In genomic region chr4:8461086-8461485, GRCh38 we compare ENCODE assay signal across 26 cellular contexts.
"Had no signal": no experiment of that assay in that cellular context is flagged by ENCODE, and none has a peak within 500 bp of the region (broad histone marks: within the 10 kb centered on the region; RNA-seq: fewer than 3 reads in every experiment).

No MANE protein-coding gene starts in this region.

- H3K27ac Mint-ChIP-seq: activated CD8-positive, alpha-beta T cell treated with anti-CD3 and anti-CD28 coated beads, Interleukin-2, amount 10 ng/mL, durations not matched to agents 7 days and 5 days; activated naive CD8-positive, alpha-beta T cell treated with anti-CD3 and anti-CD28 coated beads, Interleukin-2, amount 10 ng/mL, durations not matched to agents 7 days and 5 days; T-helper 17 cell; WTC11 had no signal

- H3K27ac ChIP-seq: adrenal gland, ascending aorta, cardiac muscle cell had no signal

- FAIRE-seq: K562 had no signal

- H3K27me3 Mint-ChIP-seq: activated naive CD8-positive, alpha-beta T cell treated with anti-CD3 and anti-CD28 coated beads, Interleukin-2, amount 10 ng/mL, durations not matched to agents 7 days and 5 days; brain; T-helper 17 cell had no signal

- H3K4me3 Mint-ChIP-seq: activated CD8-positive, alpha-beta T cell treated with anti-CD3 and anti-CD28 coated beads, Interleukin-2, amount 10 ng/mL, durations not matched to agents 7 days and 5 days; activated naive CD8-positive, alpha-beta T cell treated with anti-CD3 and anti-CD28 coated beads, Interleukin-2, amount 10 ng/mL, durations not matched to agents 7 days and 5 days; brain; T-helper 17 cell; WTC11 had no signal

- H3K4me1 Mint-ChIP-seq: activated naive CD8-positive, alpha-beta T cell treated with anti-CD3 and anti-CD28 coated beads, Interleukin-2, amount 10 ng/mL, durations not matched to agents 7 days and 5 days; brain had no signal

- H3K9me3 ChIP-seq: adrenal gland, ascending aorta had no signal

- H3K9me3 Mint-ChIP-seq: activated naive CD8-positive, alpha-beta T cell treated with anti-CD3 and anti-CD28 coated beads, Interleukin-2, amount 10 ng/mL, durations not matched to agents 7 days and 5 days; brain; WTC11 had no signal

- H3K4me3 ChIP-seq: adrenal gland, ascending aorta, cardiac muscle cell, K562 had no signal

- H3K27me3 ChIP-seq: adrenal gland, ascending aorta, cardiac muscle cell had no signal

- H3K36me3 Mint-ChIP-seq: activated naive CD8-positive, alpha-beta T cell treated with anti-CD3 and anti-CD28 coated beads, Interleukin-2, amount 10 ng/mL, durations not matched to agents 7 days and 5 days had no signal

- DNase-seq: activated CD4-positive, alpha-beta T cell treated with anti-CD3 and anti-CD28 coated beads for 48 hours; activated CD4-positive, alpha-beta T cell treated with anti-CD3 and anti-CD28 coated beads, Interleukin-2, amount 50 U/mL, for 4 hours; activated CD4-positive, CD25-positive, alpha-beta regulatory T cell treated with anti-CD3 and anti-CD28 coated beads, Interleukin-2, amount 50 U/mL, for 72 hours; activated CD8-positive, alpha-beta memory T cell treated with anti-CD3 and anti-CD28 coated beads, Interleukin-2, amount 50 U/mL, for 48 hours; activated CD8-positive, alpha-beta T cell treated with anti-CD3 and anti-CD28 coated beads, Interleukin-2, amount 10 ng/mL, durations not matched to agents 7 days and 5 days; activated naive CD4-positive, alpha-beta T cell treated with anti-CD3 and anti-CD28 coated beads, Interleukin-2, amount 50 U/mL, for 16 hours; activated naive CD8-positive, alpha-beta T cell treated with anti-CD3 and anti-CD28 coated beads, Interleukin-2, amount 10 ng/mL, durations not matched to agents 7 days and 5 days; activated T-cell treated with anti-CD3 and anti-CD28 coated beads, Interleukin-2, amount 50 U/mL, for 1 hour; adrenal gland; Karpas-422; MM.1S; NCI-H1105; NCI-H1436 treated with DMSO at 0.1 percent for 48 hours; NCI-H187; NCI-H2081; NCI-H510A treated with DMSO at 0.1 percent for 48 hours; NCI-H69; PC-3; SIG-M5; T-helper 17 cell; T-helper 9 cell had no signal

- ATAC-seq: activated CD8-positive, alpha-beta T cell treated with anti-CD3 and anti-CD28 coated beads, Interleukin-2, amount 10 ng/mL, durations not matched to agents 7 days and 5 days; K562; PC-3; T-helper 17 cell; WTC11 had no signal

- H3K4me1 ChIP-seq: adrenal gland, ascending aorta had no signal
